Comparison of ENCODE assay signal across 22 cellular contexts in the genomic region with DNA sequence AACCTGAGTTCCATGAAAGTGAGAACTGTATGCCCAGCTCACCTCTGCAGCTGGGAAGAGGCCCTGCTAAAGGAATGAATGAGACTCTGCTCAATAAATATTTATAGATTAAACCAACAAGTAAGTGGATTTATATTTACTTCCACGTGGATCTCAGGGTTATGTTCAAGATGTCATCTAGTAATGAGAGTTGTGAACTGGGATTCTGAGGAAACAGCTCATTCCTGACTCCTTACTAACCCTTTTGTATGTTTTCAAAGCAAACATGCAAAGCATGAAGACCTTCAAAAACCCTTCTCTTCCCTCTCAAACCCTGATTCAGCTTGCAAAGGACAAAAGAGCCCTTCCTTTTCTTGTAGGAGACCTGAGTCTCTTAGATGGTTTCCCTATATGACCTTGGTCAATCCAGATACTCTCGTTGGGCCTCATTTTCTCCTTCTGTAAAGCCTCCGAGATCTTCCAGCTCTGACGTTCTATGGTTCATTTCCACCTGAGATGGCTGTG. TPM values are rescaled to one million over a fixed set of nuclear protein-coding genes. Genes with fewer than 3 reads are reported as not detected.
DNase-seq lines count a peak whose midpoint lies in the region; TF ChIP-seq lines count a peak whose summit lies in the region.
"Had no signal": no experiment of that assay in that cellular context is flagged by ENCODE, and none has a peak within 500 bp of the region (broad histone marks: within the 10 kb centered on the region; RNA-seq: fewer than 3 reads in every experiment).

No MANE protein-coding gene starts in this region.

- H2BK12ac ChIP-seq in trophoblast cell (ENCODE audit: low read length), result peak overlapping the region; percentile 96

- DNase-seq in CD8-positive, alpha-beta memory T cell, result no peak
- DNase-seq in HFFc6, result peak; percentile 53
- DNase-seq in choroid plexus epithelial cell (ENCODE audit: low read depth), result peak; percentile 50
- peak; percentile 6 to 72 for DNase-seq in trophoblast cell
- DNase-seq in HEK293T (ENCODE audit: extremely low spot score), result no peak
- no peak for DNase-seq in DMS 273 treated with DMSO at 0.1 percent for 48 hours (lab: John Stamatoyannopoulos, UW)
- no peak for DNase-seq in neural progenitor cell (ENCODE audit: low spot score)
- DNase-seq: amygdala; caudate nucleus; CD4-positive, alpha-beta T cell; DMS153; head of caudate nucleus; NCI-H510A; stimulated activated CD4-positive, alpha-beta T cell treated with anti-CD3 and anti-CD28 coated beads, Interleukin-12 subunit alpha, Interleukin-12 subunit beta, amount 100 ng/mL, for 4 hours; stimulated activated CD4-positive, alpha-beta T cell treated with anti-CD3 and anti-CD28 coated beads, Interleukin-4, amount 100 ng/mL, for 4 hours; stimulated activated naive CD4-positive, alpha-beta T cell; testis had no signal

- peak overlapping the region; percentile 35 for H4K8ac ChIP-seq in trophoblast cell (ENCODE audit: low read depth, low read length)

- no peaks in the 10 kb centered on the region for H3F3A ChIP-seq in neural progenitor cell (ENCODE audit: low read depth)

- peak overlapping the region; percentile 11 for H3K4ac ChIP-seq in trophoblast cell (ENCODE audit: low read depth, low read length)

- H4K20me1 ChIP-seq in neural progenitor cell (ENCODE audit: low read depth), result no peaks in the 10 kb centered on the region

- peaks cover 3 to 7% (median 4%) of the 10 kb centered on the region in 3 donors for H3K4me1 Mint-ChIP-seq in CD8-positive, alpha-beta memory T cell
- H3K4me1 Mint-ChIP-seq in HFFc6 (ENCODE audit: low read depth) (peaks cover 84% of the 10 kb centered on the region), neural progenitor cell (peaks cover 3% of the 10 kb centered on the region)

- H3K14ac ChIP-seq in trophoblast cell (ENCODE audit: low read length), result peak overlapping the region; percentile 87

- no CpG with 5 or more reads among the region's 4 CpGs for WGBS in trophoblast cell (ENCODE audit: extremely low coverage, insufficient coverage, insufficient read length)

- H3K9me3 ChIP-seq in CD8-positive, alpha-beta memory T cell (ENCODE audit: low read length), result peaks cover 6% of the 10 kb centered on the region
- peaks cover 3% of the 10 kb centered on the region for H3K9me3 ChIP-seq in trophoblast cell (ENCODE audit: insufficient read depth, low read depth, low read length)
- no peaks in the 10 kb centered on the region for H3K9me3 ChIP-seq in neural progenitor cell (ENCODE audit: low read depth)
- H3K9me3 ChIP-seq: testis had no signal

- no peaks in the 10 kb centered on the region for H3K36me3 ChIP-seq in CD8-positive, alpha-beta memory T cell (ENCODE audit: insufficient read depth, low read length)
- H3K36me3 ChIP-seq in trophoblast cell (ENCODE audit: control insufficient read depth in 1 of 2, insufficient read depth in 2 of 2, low read length in 2 of 2) (no peaks in the 10 kb centered on the region), neural progenitor cell (no peaks in the 10 kb centered on the region)

- no peaks in the 10 kb centered on the region for H3K4me1 ChIP-seq in CD8-positive, alpha-beta memory T cell (ENCODE audit: insufficient read depth, low read length)
- H3K4me1 ChIP-seq in trophoblast cell (ENCODE audit: control insufficient read depth in 1 of 2, insufficient read depth in 2 of 2, low read length in 2 of 2), result peaks cover 33 to 47% of the 10 kb centered on the region in 2 experiments
- H3K4me1 ChIP-seq in neural progenitor cell, result peaks cover 6% of the 10 kb centered on the region
- H3K4me1 ChIP-seq: testis had no signal

- peak overlapping the region; percentile 93 for H2BK5ac ChIP-seq in trophoblast cell (ENCODE audit: low read depth, low read length, poor library complexity)

- peaks cover 4% of the 10 kb centered on the region for H3K27me3 ChIP-seq in CD8-positive, alpha-beta memory T cell (ENCODE audit: insufficient read depth, low read length, poor library complexity, severe bottlenecking)
- H3K27me3 ChIP-seq in trophoblast cell (ENCODE audit: insufficient read depth, low read length), result no peaks in the 10 kb centered on the region
- no peaks in the 10 kb centered on the region for H3K27me3 ChIP-seq in neural progenitor cell
- H3K27me3 ChIP-seq: testis had no signal

- CTCF ChIA-PET in CD8-positive, alpha-beta memory T cell (lab: Charles Lee), result interaction anchor here (1.0 to 1.6 kb wide), 2 partner anchors 29 to 235 kb away, joined by 3 to 5 read pairs; no protein-coding TSS in a partner anchor
- CTCF ChIA-PET in HEK293T (lab: Yijun Ruan, JAX), result interaction anchor here (0.6 kb wide), 1 partner anchor 24 kb away, joined by 3 read pairs; no protein-coding TSS in a partner anchor

- H3K4me2 ChIP-seq in trophoblast cell (ENCODE audit: low read length) (no peak overlapping the region), neural progenitor cell (no peak overlapping the region)

- peaks cover 53% of the 10 kb centered on the region for H3K79me1 ChIP-seq in trophoblast cell (ENCODE audit: low read length)

- no peak overlapping the region for H4K12ac ChIP-seq in trophoblast cell (ENCODE audit: low read depth, low read length)

- peak overlapping the region; percentile 0 for H3K18ac ChIP-seq in trophoblast cell (ENCODE audit: low read length)

- H3K79me2 ChIP-seq in trophoblast cell (ENCODE audit: control insufficient read depth, insufficient read depth, low read length, poor library complexity) (peaks cover 2% of the 10 kb centered on the region), neural progenitor cell (ENCODE audit: low read depth) (no peaks in the 10 kb centered on the region)

- H3K27ac ChIP-seq in CD8-positive, alpha-beta memory T cell (ENCODE audit: low read depth, low read length), result peak overlapping the region; percentile 75
- H3K27ac ChIP-seq in trophoblast cell (ENCODE audit: low read depth, low read length) (peak overlapping the region; percentile 86), neural progenitor cell (no peak overlapping the region)
- H3K27ac ChIP-seq: testis had no signal

- peaks cover 22 to 59% of the 10 kb centered on the region in 2 donors for H3K27me3 Mint-ChIP-seq in CD8-positive, alpha-beta memory T cell
- H3K27me3 Mint-ChIP-seq in HFFc6 (ENCODE audit: insufficient read depth) (peaks cover 2% of the 10 kb centered on the region), neural progenitor cell (ENCODE audit: insufficient read depth, low read depth) (peaks cover 14% of the 10 kb centered on the region)

- TF ChIP-seq CTCF in HFFc6 (IDR thresholded peaks at IDR 0.05) (no peak), choroid plexus epithelial cell (conservative IDR thresholded peaks at IDR 0.05; ENCODE audit: low read depth, low read length) (no peak), neural progenitor cell (IDR thresholded peaks at IDR 0.05) (no peak)

- peaks cover 0 to 11% (median 7%) of the 10 kb centered on the region in 5 donors for H3K9me3 Mint-ChIP-seq in CD8-positive, alpha-beta memory T cell
- H3K9me3 Mint-ChIP-seq in HFFc6 (peaks cover 9% of the 10 kb centered on the region), neural progenitor cell (peaks cover 14% of the 10 kb centered on the region)

- H3K9ac ChIP-seq in trophoblast cell (ENCODE audit: low read length), result no peak overlapping the region
- no peak overlapping the region for H3K9ac ChIP-seq in neural progenitor cell

- peak overlapping the region; percentile 96 for H2BK120ac ChIP-seq in trophoblast cell (ENCODE audit: insufficient read depth, low read length, poor library complexity)

- POLR2A ChIA-PET in CD8-positive, alpha-beta memory T cell (lab: Charles Lee), result no interaction called here
- POLR2A ChIA-PET in HEK293T (lab: Yijun Ruan, JAX), result interaction anchor here (1.8 kb wide), 1 partner anchor 53 kb away, joined by 5 read pairs; a partner anchor contains a TSS

- H3K36me3 Mint-ChIP-seq in CD8-positive, alpha-beta memory T cell, result peaks cover 0 to 11% (median 2%) of the 10 kb centered on the region in 3 donors
- peaks cover 14% of the 10 kb centered on the region for H3K36me3 Mint-ChIP-seq in HFFc6 (ENCODE audit: low read depth)
- H3K36me3 Mint-ChIP-seq in neural progenitor cell, result no peaks in the 10 kb centered on the region

- peak overlapping the region in 1 of 8 donors; percentile 43 for H3K27ac Mint-ChIP-seq in CD8-positive, alpha-beta memory T cell
- H3K27ac Mint-ChIP-seq in HFFc6, result peak overlapping the region; percentile 26
- no peak overlapping the region for H3K27ac Mint-ChIP-seq in neural progenitor cell
- H3K27ac Mint-ChIP-seq: activated CD4-positive, alpha-beta T cell treated with anti-CD3 and anti-CD28 coated beads, Interleukin-2, amount 10 ng/mL, durations not matched to agents 24 days and 14 days; activated naive CD4-positive, alpha-beta T cell treated with anti-CD3 and anti-CD28 coated beads, Interleukin-2, amount 10 ng/mL, durations not matched to agents 7 days and 5 days; CD4-positive, alpha-beta T cell; H9; mesothelial cell of epicardium; T-helper 1 cell treated with Interleukin-12 subunit alpha and Interleukin-12 subunit beta and Interleukin-4 antibody, amounts not matched to agents 30 μg/mL and 1 μg/mL, for 36 hours had no signal

- no peak overlapping the region for H3K4me3 Mint-ChIP-seq in CD8-positive, alpha-beta memory T cell
- peak overlapping the region; percentile 43; the same call in 1 of the 2 replicates for H3K4me3 Mint-ChIP-seq in HFFc6
- no peak overlapping the region for H3K4me3 Mint-ChIP-seq in neural progenitor cell
- H3K4me3 Mint-ChIP-seq: activated CD4-positive, alpha-beta T cell treated with anti-CD3 and anti-CD28 coated beads, Interleukin-2, amount 10 ng/mL, durations not matched to agents 24 days and 14 days; activated naive CD4-positive, alpha-beta T cell treated with anti-CD3 and anti-CD28 coated beads, Interleukin-2, amount 10 ng/mL, durations not matched to agents 7 days and 5 days; CD4-positive, alpha-beta T cell; H9; mesothelial cell of epicardium; T-helper 1 cell treated with Interleukin-12 subunit alpha and Interleukin-12 subunit beta and Interleukin-4 antibody, amounts not matched to agents 30 μg/mL and 1 μg/mL, for 36 hours had no signal

- no peak overlapping the region for H2AFZ ChIP-seq in trophoblast cell (ENCODE audit: insufficient read depth, low read length, poor library complexity)
- no peak overlapping the region for H2AFZ ChIP-seq in neural progenitor cell (replicated peaks)

- H2AK5ac ChIP-seq in trophoblast cell (ENCODE audit: low read length), result peak overlapping the region; percentile 35

- peak overlapping the region; percentile 99 for H4K91ac ChIP-seq in trophoblast cell (ENCODE audit: low read depth, low read length)

- no peak overlapping the region for H3K4me3 ChIP-seq in CD8-positive, alpha-beta memory T cell (ENCODE audit: low read length)
- H3K4me3 ChIP-seq in choroid plexus epithelial cell (ENCODE audit: low read depth, low read length), result no peak overlapping the region
- no peak overlapping the region for H3K4me3 ChIP-seq in trophoblast cell (ENCODE audit: low read depth, low read length)
- no peak overlapping the region for H3K4me3 ChIP-seq in neural progenitor cell
- H3K4me3 ChIP-seq: testis had no signal

- no peak overlapping the region for H3K23ac ChIP-seq in trophoblast cell (ENCODE audit: low read length)

RNA-seq across cellular contexts. Expression of a gene that starts 53.4 kb away (rescaled TPM):
- total RNA-seq in CD8-positive, alpha-beta memory T cell, result 10 to 100 TPM; 25.8 to 26.6 TPM
- polyA plus RNA-seq in CD8-positive, alpha-beta memory T cell, result 22.9 TPM
- 10 to 100 TPM; 15.5 to 21.1 (median 18.7) TPM for total RNA-seq in HFFc6 (2021; fragmentation: NEBNext Ultra II Directional; extraction: Animal tissue kit (Norgen Biotek cat#: 25700))
- 30.7 and 31.4 TPM in 2 replicates for polyA plus RNA-seq in trophoblast cell (2013)
- total RNA-seq in neural progenitor cell (ENCODE audit: low replicate concordance), result 20.9 and 36.2 TPM in 2 replicates

RNA-seq across cellular contexts. Expression of a gene that starts 53.6 kb away (rescaled TPM):
- 10 to 100 TPM; 38.8 to 38.9 TPM for total RNA-seq in CD8-positive, alpha-beta memory T cell
- 44.0 TPM for polyA plus RNA-seq in CD8-positive, alpha-beta memory T cell
- total RNA-seq in HFFc6 (2021; fragmentation: NEBNext Ultra II Directional; extraction: Animal tissue kit (Norgen Biotek cat#: 25700)), result 10 to 100 TPM; 38.7 to 40.3 (median 39.5) TPM
- polyA plus RNA-seq in trophoblast cell (2013), result 26.3 and 26.6 TPM in 2 replicates
- total RNA-seq in neural progenitor cell (ENCODE audit: low replicate concordance), result 33.4 and 44.1 TPM in 2 replicates

Comparison
In these comparisons a context has a peak if more than half of its experiments do, and no peak if none do; other contexts are left out.
1. DNase-seq: peak in HFFc6 (single experiment), choroid plexus epithelial cell (single experiment) and trophoblast cell (2 of 2); none in CD8-positive, alpha-beta memory T cell (0 of 5), HEK293T (single experiment), DMS 273 treated with DMSO at 0.1 percent for 48 hours (single experiment) and neural progenitor cell (single experiment).